8 cellular contexts compared by ENCODE assay signal in genomic region chr4:2261853-2262144, GRCh38. TPM values are rescaled to one million over a fixed set of nuclear protein-coding genes. Genes with fewer than 3 reads are reported as not detected.
DNase-seq lines count a peak whose midpoint lies in the region; ATAC-seq, FAIRE-seq and TF ChIP-seq lines count a peak whose summit lies in the region.

A gene with protein sequence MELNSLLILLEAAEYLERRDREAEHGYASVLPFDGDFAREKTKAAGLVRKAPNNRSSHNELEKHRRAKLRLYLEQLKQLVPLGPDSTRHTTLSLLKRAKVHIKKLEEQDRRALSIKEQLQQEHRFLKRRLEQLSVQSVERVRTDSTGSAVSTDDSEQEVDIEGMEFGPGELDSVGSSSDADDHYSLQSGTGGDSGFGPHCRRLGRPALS (minus strand): TSS chr4:2262109. CDS start chr4:2261980, 129 bp downstream.

- H3K36me3 ChIP-seq in keratinocyte (ENCODE audit: control insufficient read depth in 2 of 2, extremely low read depth in 1 of 2, insufficient read depth in 2 of 2, low read length in 2 of 2) (peaks cover 0 to 2% of the 10 kb centered on the region in 2 experiments), stomach (peaks cover 0 to 25% (median 14%) of the 10 kb centered on the region in 4 donors)

- H3K4me1 ChIP-seq in keratinocyte (ENCODE audit: control insufficient read depth, extremely low read depth, insufficient read depth, low read length), result peaks cover 10% of the 10 kb centered on the region
- H3K4me1 ChIP-seq in stomach, result peaks cover 56 to 86% (median 73%) of the 10 kb centered on the region in 4 donors

- in situ Hi-C loops in Caki2 (cut with HindIII; ENCODE audit: low pct_unique_long_range_greater_than_20kb, low sequenced_read_pairs), result no loop called here
- in situ Hi-C loops in astrocyte of the cerebellum (cut with HindIII; ENCODE audit: low sequenced_read_pairs), result no loop called here

- DNase-seq in Caki2 (ENCODE audit: low read depth) (no peak), astrocyte of the cerebellum (ENCODE audit: low read depth) (no peak), keratinocyte (ENCODE audit: low read depth, low spot score) (no peak), stomach (no peak)
- no peak for DNase-seq in stimulated activated CD4-positive, alpha-beta T cell treated with anti-CD3 and anti-CD28 coated beads, Interleukin-15, amount 100 ng/mL, for 24 hours
- DNase-seq in central memory CD4-positive, alpha-beta T cell, result no peak
- DNase-seq in stimulated activated CD8-positive, alpha-beta memory T cell treated with anti-CD3 and anti-CD28 coated beads, Interleukin-4, amount 100 ng/mL, for 48 hours, result no peak

- dilution Hi-C loops in keratinocyte (cut with MboI; ENCODE audit: extremely low pct_ligation_motif_present, low sequenced_read_pairs), result no loop called here

- no peak for FAIRE-seq in keratinocyte (lab: Jason Lieb, UNC)

- intact Hi-C loops in stomach (cut with DNase I; ENCODE audit: low total_unique reads), result no loop called here

- H3K27ac ChIP-seq in keratinocyte (ENCODE audit: control insufficient read depth, insufficient read depth, low read length) (peak within 1 kb of the TSS; percentile 54), stomach (peak within 1 kb of the TSS; percentile 93 to 94 (median 94))

- no peak for TF ChIP-seq POLR2A in stomach (IDR thresholded peaks at IDR 0.05)

- TF ChIP-seq CTCF in astrocyte of the cerebellum (IDR thresholded peaks at IDR 0.05; ENCODE audit: low read depth, low read length, missing control alignments) (no peak), keratinocyte (optimal IDR thresholded peaks at IDR 0.05 in 1 of 3, IDR thresholded peaks at IDR 0.05 in 1 of 3, conservative IDR thresholded peaks at IDR 0.05 in 1 of 3; ENCODE audit: extremely low read depth in 1 of 3, insufficient read depth in 2 of 3, low read length in 3 of 3) (no peak), stomach (IDR thresholded peaks at IDR 0.05) (no peak)

- H3K9ac ChIP-seq in keratinocyte (ENCODE audit: control insufficient read depth, extremely low read depth, insufficient read depth, low read length), result peak within 1 kb of the TSS; percentile 80

- 0 to 1% (median 0%) methylated on average over 5 to 46 of the region's 46 CpGs; no CpG with 5 or more reads in 1 of the 5 donors for WGBS in stomach, 5 donors

- peaks cover 8% of the 10 kb centered on the region for H4K20me1 ChIP-seq in keratinocyte (ENCODE audit: control insufficient read depth, extremely low read depth, insufficient read depth, low read length)

- H3K9me3 ChIP-seq in keratinocyte (ENCODE audit: control insufficient read depth, low read depth, low read length) (no peaks in the 10 kb centered on the region), stomach (no peaks in the 10 kb centered on the region)

- TF ChIP-seq EP300 in stomach (IDR thresholded peaks at IDR 0.05), result no peak

- peak within 1 kb of the TSS; percentile 86 for H3K4me3 ChIP-seq in astrocyte of the cerebellum (ENCODE audit: low read depth, low read length)
- H3K4me3 ChIP-seq in keratinocyte (ENCODE audit: control insufficient read depth in 2 of 3, extremely low read depth in 1 of 3, insufficient read depth in 2 of 3, low read depth in 1 of 3, low read length in 3 of 3), result peak within 1 kb of the TSS; percentile 73 to 91 (median 87)
- peak within 1 kb of the TSS; percentile 84 to 100 (median 94) for H3K4me3 ChIP-seq in stomach

- peaks cover 10% of the 10 kb centered on the region for H3K79me2 ChIP-seq in keratinocyte (ENCODE audit: control insufficient read depth, insufficient read depth, low read length)

- ATAC-seq in HG03175 (IDR thresholded peaks at IDR 0.05; ENCODE audit: unreplicated experiment), result peak; percentile 2

- peak within 1 kb of the TSS; percentile 87 for H3K4me2 ChIP-seq in keratinocyte (ENCODE audit: control insufficient read depth, extremely low read depth, insufficient read depth, low read depth, low read length)

- peak within 1 kb of the TSS; percentile 78 for H2AFZ ChIP-seq in keratinocyte (ENCODE audit: control insufficient read depth, low read length)

- H3K27me3 ChIP-seq in keratinocyte (ENCODE audit: control insufficient read depth, extremely low read depth, insufficient read depth, low read length) (no peaks in the 10 kb centered on the region), stomach (no peaks in the 10 kb centered on the region)

- H3K9me1 ChIP-seq in keratinocyte (ENCODE audit: control insufficient read depth, extremely low read depth, insufficient read depth, low read length), result no peaks in the 10 kb centered on the region

RNA-seq across cellular contexts. Expression of the gene that starts here (rescaled TPM):
- 16.2 and 20.3 TPM in 2 replicates for total RNA-seq in Caki2 (2014; rRNA removed; shearing (Covaris generic); ENCODE audit: low replicate concordance)
- 21.1 to 43.6 TPM (median 26.0 TPM) in 3 replicates for polyA plus RNA-seq in keratinocyte
- 64.0 TPM for polyA plus RNA-seq in keratinocyte (2011; ENCODE audit: low read depth)
- polyA plus RNA-seq in keratinocyte (2011; cell fraction: cytosol; rRNA removed), result 18.7 and 37.2 TPM in 2 replicates
- 34.3 and 42.2 TPM in 2 replicates for polyA plus RNA-seq in keratinocyte (2011; cell fraction: nucleus; rRNA removed)
- 16.2 and 29.4 TPM in 2 replicates for polyA plus RNA-seq in keratinocyte (2012; ENCODE audit: low replicate concordance)
- polyA minus RNA-seq in keratinocyte, result 22.8 to 33.1 TPM (median 31.4 TPM) in 3 replicates
- polyA minus RNA-seq in keratinocyte (2011; cell fraction: cytosol; rRNA and poly(A)+ RNA removed), result 61.6 TPM
- 25.3 and 26.9 TPM in 2 replicates for polyA minus RNA-seq in keratinocyte (2011; cell fraction: nucleus; rRNA and poly(A)+ RNA removed)
- total RNA-seq in stomach, result 100 to 1,000 TPM in 1 of 5 donors, 10 to 100 TPM in 4; 22.8 to 114 (median 48.7) TPM
- 10 to 100 TPM; 19.1 to 49.4 (median 30.1) TPM for polyA plus RNA-seq in stomach
